8 cellular contexts compared by ENCODE assay signal in genomic region chr15:58932791-58933310, GRCh38. TPM values are rescaled to one million over a fixed set of nuclear protein-coding genes. Genes with fewer than 3 reads are reported as not detected.
DNase-seq lines count a peak whose midpoint lies in the region; ATAC-seq and TF ChIP-seq lines count a peak whose summit lies in the region.

No MANE protein-coding gene starts in this region.

- H3K36me3 ChIP-seq in left lung: peaks cover 0 to 18% of the 10 kb centered on the region in 2 donors

- no peak for TF ChIP-seq CTCF in left lung (IDR thresholded peaks at IDR 0.05)

- no peak for DNase-seq in activated CD4-positive, CD25-positive, alpha-beta regulatory T cell (lab: John Stamatoyannopoulos, UW)
- DNase-seq in NCI-H526 (lab: John Stamatoyannopoulos, UW) (peak; percentile 14 to 81), cerebellar cortex (ENCODE audit: low spot score) (peak; percentile 31), left lung (no peak), superior temporal gyrus (ENCODE audit: extremely low spot score) (peak; percentile 54), NCI-H187 (lab: John Stamatoyannopoulos, UW) (no peak)

- no peaks in the 10 kb centered on the region for H3K27me3 ChIP-seq in left lung

- H3K4me1 ChIP-seq in left lung: peaks cover 11 to 32% of the 10 kb centered on the region in 2 donors

- peak; percentile 1 to 5 for ATAC-seq in activated CD4-positive, CD25-positive, alpha-beta regulatory T cell treated with anti-CD3 and anti-CD28 coated beads, Interleukin-2, amount 50 U/mL, for 24 hours
- ATAC-seq in HG02623 (IDR thresholded peaks at IDR 0.05; ENCODE audit: unreplicated experiment) (peak; percentile 28), left lung (peak; percentile 49)

- intact Hi-C loops in left lung (cut with DNase I): no loop called here

- peak overlapping the region; percentile 96 to 100 for H3K27ac ChIP-seq in left lung

- H3K4me3 ChIP-seq in left lung: peak overlapping the region; percentile 68 to 77

- no peaks in the 10 kb centered on the region for H3K9me3 ChIP-seq in left lung

RNA-seq across cellular contexts. Expression of gene SLTM, which starts 0.6 kb away (rescaled TPM):
- total RNA-seq in left lung: 10 to 100 TPM; 57.4 to 87.7 TPM

RNA-seq across cellular contexts. Expression of gene RNF111, which starts 54.6 kb away (rescaled TPM):
- 10 to 100 TPM; 34.1 to 38.9 TPM for total RNA-seq in left lung

Comparison
In these comparisons a context has a peak if more than half of its experiments do, and no peak if none do; other contexts are left out.
1. DNase-seq: peak in NCI-H526 (2 of 2), cerebellar cortex (single experiment) and superior temporal gyrus (single experiment); none in activated CD4-positive, CD25-positive, alpha-beta regulatory T cell (0 of 4), left lung (0 of 2) and NCI-H187 (0 of 2).
2. Peak in every context shown above with its lines, with median percentiles within 50 percentile points of each other: ATAC-seq.